8 cellular contexts compared by ENCODE assay signal in the genomic region with DNA sequence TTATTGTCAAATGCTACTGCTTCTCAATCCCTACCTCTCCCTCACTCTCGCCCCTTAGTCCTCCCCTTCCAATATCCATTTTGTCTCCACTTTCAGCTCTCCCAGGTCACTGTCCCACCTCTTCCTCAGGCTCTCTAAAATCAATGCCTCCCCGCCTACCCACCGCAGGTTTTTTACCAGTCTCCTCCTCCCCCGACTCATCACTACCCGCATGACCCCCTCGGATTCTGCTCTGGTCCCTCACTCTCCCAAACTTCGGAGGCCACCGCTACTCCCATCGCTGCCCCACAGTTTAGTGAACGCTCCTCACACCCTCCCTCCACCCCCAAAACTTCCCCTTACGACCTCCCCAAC. TPM values are rescaled to one million over a fixed set of nuclear protein-coding genes. Genes with fewer than 3 reads are reported as not detected.
DNase-seq lines count a peak whose midpoint lies in the region; ATAC-seq, FAIRE-seq and TF ChIP-seq lines count a peak whose summit lies in the region.

No MANE protein-coding gene starts in this region.

- no peaks in the 10 kb centered on the region for H3F3A ChIP-seq in PC-3 (ENCODE audit: low read length, unreplicated experiment)

- TF ChIP-seq CTCF in AG09309 (IDR thresholded peaks at IDR 0.05; ENCODE audit: control insufficient read depth, insufficient read depth, low read depth, low read length, missing control alignments), result no peak
- TF ChIP-seq CTCF in PC-3 (conservative IDR thresholded peaks at IDR 0.05; ENCODE audit: low read depth, low read length), result no peak
- no peak for TF ChIP-seq CTCF in bronchial epithelial cell (IDR thresholded peaks at IDR 0.05; ENCODE audit: insufficient read depth, low read length, severe bottlenecking)

- no TSS peak for BruUV-seq in PC-3 (replicated peaks; lab: Mats Ljungman, UMichigan)

- no peaks in the 10 kb centered on the region for H3K9me2 ChIP-seq in PC-3 (replicated peaks; ENCODE audit: low read length)

- intact Hi-C loops in PC-3 (cut with micrococcal nuclease), result loop anchor here (2.0 kb wide), 1 partner anchor 57 kb away; no protein-coding TSS in a partner anchor

- ATAC-seq in GM19395 (IDR thresholded peaks at IDR 0.05; ENCODE audit: unreplicated experiment), result peak; percentile 5
- peak; percentile 13 for ATAC-seq in PC-3
- ATAC-seq in GM18519 (IDR thresholded peaks at IDR 0.05; ENCODE audit: low FRiP score, unreplicated experiment), result no peak

- DNase-seq in AG09309 (ENCODE audit: low read depth), result no peak
- DNase-seq in PC-3, result no peak
- DNase-seq in bronchial epithelial cell (ENCODE audit: low read depth), result no peak
- DNase-seq in COLO668 (lab: John Stamatoyannopoulos, UW; ENCODE audit: unreplicated experiment), result no peak

- CTCF ChIA-PET in PC-3 (lab: Charles Lee), result no interaction called here

- peak overlapping the region; percentile 86 for H3K9ac ChIP-seq in PC-3 (ENCODE audit: low read length)
- H3K9ac ChIP-seq in subcutaneous abdominal adipose tissue (ENCODE audit: low read length in 5 of 5), result peak overlapping the region; percentile 83 to 87 (median 85)

- H3K4me1 ChIP-seq in PC-3 (ENCODE audit: insufficient read depth, low read length) (peaks cover 8% of the 10 kb centered on the region; the same call in 1 of the 2 replicates), subcutaneous abdominal adipose tissue (ENCODE audit: control insufficient read depth in 5 of 5, insufficient read depth in 5 of 5, low read length in 5 of 5) (peaks cover 0 to 42% (median 25%) of the 10 kb centered on the region in 5 donors)

- H3K4me3 ChIP-seq in AG09309 (ENCODE audit: control insufficient read depth, low read depth, low read length), result peak overlapping the region; percentile 100
- peak overlapping the region; percentile 91 for H3K4me3 ChIP-seq in PC-3 (ENCODE audit: low read length)
- H3K4me3 ChIP-seq in bronchial epithelial cell (ENCODE audit: low read depth, low read length), result peak overlapping the region; percentile 74
- peak overlapping the region; percentile 71 to 96 (median 92) for H3K4me3 ChIP-seq in subcutaneous abdominal adipose tissue (ENCODE audit: low read depth in 1 of 5, low read length in 5 of 5)

- peak overlapping the region; percentile 96 for H2AFZ ChIP-seq in PC-3 (ENCODE audit: low read length)

- H3K4me2 ChIP-seq in PC-3 (ENCODE audit: low read length), result peak overlapping the region; percentile 82

- H3K27ac ChIP-seq in PC-3 (ENCODE audit: low read length), result no peak overlapping the region
- peak overlapping the region; percentile 83 for H3K27ac ChIP-seq in layer of hippocampus (ENCODE audit: low read depth, low read length)
- peak overlapping the region; percentile 82 for H3K27ac ChIP-seq in subcutaneous abdominal adipose tissue (ENCODE audit: low read depth, low read length)

- H3K9me3 ChIP-seq in PC-3 (ENCODE audit: low read length) (no peaks in the 10 kb centered on the region), subcutaneous abdominal adipose tissue (ENCODE audit: control insufficient read depth in 5 of 5, low read length in 5 of 5) (no peaks in the 10 kb centered on the region)

- H3K27me3 ChIP-seq in PC-3 (ENCODE audit: low read length) (no peaks in the 10 kb centered on the region), bronchial epithelial cell (ENCODE audit: control insufficient read depth, insufficient read depth, low read length) (no peaks in the 10 kb centered on the region), layer of hippocampus (ENCODE audit: control insufficient read depth, insufficient read depth, low read length) (no peaks in the 10 kb centered on the region), subcutaneous abdominal adipose tissue (ENCODE audit: control insufficient read depth in 5 of 5, insufficient read depth in 4 of 5, low read length in 5 of 5) (no peaks in the 10 kb centered on the region)

- H3K36me3 ChIP-seq in PC-3 (ENCODE audit: low read depth, low read length) (no peaks in the 10 kb centered on the region; the same call in 1 of the 2 replicates), bronchial epithelial cell (ENCODE audit: control insufficient read depth, insufficient read depth, low read length) (no peaks in the 10 kb centered on the region), subcutaneous abdominal adipose tissue (ENCODE audit: control insufficient read depth in 5 of 5, insufficient read depth in 5 of 5, low read length in 5 of 5) (no peaks in the 10 kb centered on the region)

- H4K20me1 ChIP-seq in PC-3 (ENCODE audit: low read length), result peaks cover 3% of the 10 kb centered on the region; the same call in 1 of the 2 replicates

- H3K79me2 ChIP-seq in PC-3 (ENCODE audit: low read length), result peaks cover 54% of the 10 kb centered on the region

- POLR2A ChIA-PET in PC-3 (lab: Charles Lee; ENCODE audit: unreplicated experiment), result interaction anchor here (0.6 kb wide), 1 partner anchor 223 kb away, joined by 4 read pairs; no protein-coding TSS in a partner anchor

- no peak for FAIRE-seq in bronchial epithelial cell (lab: Jason Lieb, UNC)

RNA-seq across cellular contexts. Expression of a gene that starts 0.5 kb away (rescaled TPM):
- 6.6 and 9.8 TPM in 2 replicates for total RNA-seq in PC-3 (2014; rRNA removed)
- total RNA-seq in bronchial epithelial cell, result 22.9 and 27.6 TPM in 2 replicates

RNA-seq across cellular contexts. Expression of a gene that starts 7.8 kb away (rescaled TPM):
- total RNA-seq in PC-3 (2014; rRNA removed) (4.2 and 5.4 TPM in 2 replicates), bronchial epithelial cell (0.38 and 0.53 TPM in 2 replicates)
